In genomic region chr2:37091873-37092272, GRCh38 we compare ENCODE assay signal across 14 cellular contexts. TPM values are rescaled to one million over a fixed set of nuclear protein-coding genes. Genes with fewer than 3 reads are reported as not detected.
DNase-seq lines count a peak whose midpoint lies in the region; ATAC-seq and TF ChIP-seq lines count a peak whose summit lies in the region.
"Had no signal": no experiment of that assay in that cellular context is flagged by ENCODE, and none has a peak within 500 bp of the region (broad histone marks: within the 10 kb centered on the region; RNA-seq: fewer than 3 reads in every experiment).

No MANE protein-coding gene starts in this region.

- H3K36me3 ChIP-seq in body of pancreas (replicated peaks in 1 of 2; ENCODE audit: insufficient read depth in 1 of 2, low read depth in 2 of 2): peaks cover 3 to 11% of the 10 kb centered on the region in 2 donors

- TF ChIP-seq POLR2A in body of pancreas (IDR thresholded peaks at IDR 0.05): no peak

- no peaks in the 10 kb centered on the region for H3K4me1 ChIP-seq in body of pancreas

- H3K4me3 ChIP-seq in body of pancreas: no peak overlapping the region
- H3K4me3 ChIP-seq: lung had no signal

- TF ChIP-seq CTCF in GM10248 (IDR thresholded peaks at IDR 0.05; ENCODE audit: control extremely low read depth, extremely low read depth, low read depth, missing control alignments): no peak
- TF ChIP-seq CTCF in body of pancreas (IDR thresholded peaks at IDR 0.05): no peak

- CTCF ChIA-PET in GM10248 (lab: Yijun Ruan, JAX): interaction anchor here (1.0 to 1.9 kb wide), 3 partner anchors 10 to 22 kb away, joined by 3 to 5 read pairs (median 4); no protein-coding TSS in a partner anchor

- H3K9me3 ChIP-seq in body of pancreas: no peaks in the 10 kb centered on the region

- 80 to 83% methylated on average over 5 of the region's 5 CpGs for WGBS in body of pancreas, 2 donors

- ATAC-seq in GM19043 (IDR thresholded peaks at IDR 0.05; ENCODE audit: low read depth, unreplicated experiment) (peak; percentile 57), HG02852 (IDR thresholded peaks at IDR 0.05; ENCODE audit: unreplicated experiment) (peak; percentile 49), HG03575 (IDR thresholded peaks at IDR 0.05; ENCODE audit: extremely low read depth, insufficient number of reproducible peaks, low FRiP score, unreplicated experiment) (peak; percentile 36), body of pancreas (no peak), HG02884 (IDR thresholded peaks at IDR 0.05; ENCODE audit: unreplicated experiment) (no peak)

- intact Hi-C loops in body of pancreas (cut with DNase I): no loop called here

- DNase-seq in GM10248 (ENCODE audit: extremely low spot score): peak; percentile 29
- no peak for DNase-seq in body of pancreas
- DNase-seq in NCI-H187 (lab: John Stamatoyannopoulos, UW): no peak
- DNase-seq in NCI-H2196 treated with DMSO at 0.1 percent for 48 hours (lab: John Stamatoyannopoulos, UW; ENCODE audit: unreplicated experiment): no peak
- DNase-seq: amygdala; NCI-H1694 treated with DMSO at 0.1 percent for 48 hours; nucleus accumbens; stimulated activated CD4-positive, alpha-beta T cell treated with anti-CD3 and anti-CD28 coated beads, Interleukin-2, amount 100 ng/mL, for 24 hours; T-helper 9 cell had no signal

- no peaks in the 10 kb centered on the region for H3K27me3 ChIP-seq in body of pancreas

- no peak overlapping the region for H3K27ac ChIP-seq in body of pancreas

- POLR2A ChIA-PET in GM10248 (lab: Yijun Ruan, JAX): no interaction called here

RNA-seq across cellular contexts. Expression of gene GPATCH11, which starts 7.6 kb away (rescaled TPM):
- 1 to 10 TPM; 3.3 to 5.2 TPM for total RNA-seq in body of pancreas

RNA-seq across cellular contexts. Expression of gene HEATR5B, which starts 7.7 kb away (rescaled TPM):
- 10 to 100 TPM; 44.8 to 51.9 TPM for total RNA-seq in body of pancreas

Comparison
In these comparisons a context has a peak if more than half of its experiments do, and no peak if none do; other contexts are left out.
1. ATAC-seq: peak in GM19043 (single experiment), HG02852 (single experiment) and HG03575 (single experiment); none in body of pancreas (single experiment) and HG02884 (single experiment).